In the genomic region with DNA sequence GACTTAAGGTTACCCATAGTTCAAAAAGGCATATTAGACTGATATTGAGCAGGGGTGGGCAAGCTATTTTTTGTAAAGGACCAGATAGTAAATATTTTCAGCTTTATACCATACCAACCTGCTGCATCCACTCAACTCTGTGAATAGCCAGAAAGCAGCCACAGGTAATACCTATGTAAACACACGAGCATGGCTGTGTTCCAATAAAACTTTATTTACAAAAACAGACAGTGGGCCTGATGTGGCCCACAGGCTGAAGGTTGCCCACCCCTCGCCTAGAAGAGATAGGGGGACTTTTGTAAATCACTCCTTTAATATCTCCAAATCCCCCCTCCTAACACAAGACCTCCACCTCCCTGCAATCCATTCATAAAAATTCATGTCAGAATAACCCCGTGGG, we compare ENCODE assay signal across 21 cellular contexts.
DNase-seq lines count a peak whose midpoint lies in the region; ATAC-seq, FAIRE-seq and TF ChIP-seq lines count a peak whose summit lies in the region.
"Had no signal": no experiment of that assay in that cellular context is flagged by ENCODE, and none has a peak within 500 bp of the region (broad histone marks: within the 10 kb centered on the region; RNA-seq: fewer than 3 reads in every experiment).

No MANE protein-coding gene starts in this region.

- CTCF ChIA-PET in HepG2 (lab: Yijun Ruan, JAX; ENCODE audit: low intra/inter-chr PET ratio, low total read pairs), result no interaction called here

- H3K9me3 Mint-ChIP-seq in endothelial cell (ENCODE audit: unreplicated experiment), result no peaks in the 10 kb centered on the region
- H3K9me3 Mint-ChIP-seq: CD8-positive, alpha-beta T cell had no signal

- H3K36me3 ChIP-seq in HepG2 (replicated peaks in 1 of 2; ENCODE audit: control insufficient read depth in 1 of 2, insufficient read depth in 2 of 2, low read length in 2 of 2) (peaks cover 37 to 58% of the 10 kb centered on the region in 2 experiments), right lobe of liver (peaks cover 0 to 5% (median 0%) of the 10 kb centered on the region in 4 donors)
- H3K36me3 ChIP-seq: MG63 had no signal

- TF ChIP-seq EP300 in HepG2 (IDR thresholded peaks at IDR 0.05; ENCODE audit: low read depth in 2 of 2, low read length in 2 of 2), result no peak
- no peak for TF ChIP-seq EP300 in HepG2 (CRISPR knock-in tag; IDR thresholded peaks at IDR 0.05; ENCODE audit: borderline replicate concordance)

- peak overlapping the region; percentile 37 for H3K4me3 Mint-ChIP-seq in endothelial cell (ENCODE audit: unreplicated experiment)
- H3K4me3 Mint-ChIP-seq: CD8-positive, alpha-beta T cell had no signal

- H3K9ac ChIP-seq in HepG2 (ENCODE audit: insufficient read depth, low read depth, low read length), result no peak overlapping the region

- in situ Hi-C loops in HepG2 (cut with HindIII; ENCODE audit: extremely low pct_ligation_motif_present, low pct_unique_long_range_greater_than_20kb), result no loop called here

- H3K4me1 ChIP-seq in HepG2 (ENCODE audit: insufficient read depth, low read length) (no peaks in the 10 kb centered on the region), right lobe of liver (no peaks in the 10 kb centered on the region)

- H3K9me3 ChIP-seq in HepG2 (ENCODE audit: low read length) (no peaks in the 10 kb centered on the region), right lobe of liver (no peaks in the 10 kb centered on the region)
- H3K9me3 ChIP-seq: MG63 had no signal

- 98% methylated on average over 3 of the region's 3 CpGs for WGBS in HepG2 (ENCODE audit: low lambda C conversion rate)
- WGBS in right lobe of liver (ENCODE audit: insufficient coverage, low coverage, low lambda C conversion rate, missing lambda C conversion rate), result 64% methylated on average over 2 of the region's 3 CpGs

- no peak for ATAC-seq in HepG2
- no peak for ATAC-seq in right lobe of liver
- no peak for ATAC-seq in HG02981 (IDR thresholded peaks at IDR 0.05; ENCODE audit: unreplicated experiment)
- ATAC-seq: CD8-positive, alpha-beta T cell; Right ventricle myocardium inferior had no signal

- TF ChIP-seq POLR2A in HepG2 (IDR thresholded peaks at IDR 0.05; ENCODE audit: insufficient read depth in 1 of 2, low read depth in 2 of 2, low read length in 2 of 2) (no peak), right lobe of liver (IDR thresholded peaks at IDR 0.05) (no peak)

- H4K20me1 ChIP-seq in HepG2 (ENCODE audit: insufficient read depth, low read length), result peaks cover 3% of the 10 kb centered on the region; the same call in 1 of the 2 replicates

- DNase-seq in HepG2 (ENCODE audit: low spot score) (no peak), right lobe of liver (no peak), endothelial cell (ENCODE audit: low spot score) (no peak), mesenteric fat pad (ENCODE audit: low spot score) (peak; percentile 6), iPS-NIHi7 (ENCODE audit: extremely low spot score) (no peak)
- DNase-seq in activated CD4-positive, CD25-positive, alpha-beta regulatory T cell (lab: John Stamatoyannopoulos, UW), result no peak
- DNase-seq: 8988T; AML-193; C1 segment of cervical spinal cord; CD8-positive, alpha-beta T cell; DND-41; GOT3; MG63; NCI-H1694 treated with DMSO at 0.1 percent for 48 hours; NCI-H2081 treated with DMSO at 0.1 percent for 48 hours; NCI-H446 treated with DMSO at 0.1 percent for 48 hours; NCI-H526 treated with DMSO at 0.1 percent for 48 hours; OCI-M1 had no signal

- no peak for TF ChIP-seq CTCF in HepG2 (CRISPR knock-in tag; IDR thresholded peaks at IDR 0.05)
- TF ChIP-seq CTCF in right lobe of liver (IDR thresholded peaks at IDR 0.05), result no peak
- TF ChIP-seq CTCF in endothelial cell (IDR thresholded peaks at IDR 0.05; ENCODE audit: unreplicated experiment), result no peak

- H3K4me2 ChIP-seq in HepG2 (ENCODE audit: low read depth, low read length), result no peak overlapping the region

- intact Hi-C loops in HepG2 (cut with micrococcal nuclease; ENCODE audit: unreplicated experiment), result no loop called here
- intact Hi-C loops in right lobe of liver (cut with DNase I), result no loop called here

- H3K4me1 Mint-ChIP-seq in endothelial cell (ENCODE audit: unreplicated experiment), result peaks cover 22% of the 10 kb centered on the region

- no peak overlapping the region for H3K27ac Mint-ChIP-seq in endothelial cell (ENCODE audit: unreplicated experiment)
- H3K27ac Mint-ChIP-seq: CD8-positive, alpha-beta T cell had no signal

- H3K27me3 ChIP-seq in HepG2 (ENCODE audit: control insufficient read depth in 1 of 2, insufficient read depth in 2 of 2, low read length in 2 of 2) (no peaks in the 10 kb centered on the region), right lobe of liver (no peaks in the 10 kb centered on the region)
- H3K27me3 ChIP-seq: MG63 had no signal

- no peak overlapping the region for H2AFZ ChIP-seq in HepG2 (ENCODE audit: low read length)

- BruUV-seq in HepG2 (replicated peaks; lab: Mats Ljungman, UMichigan), result no TSS peak

- H3K27me3 Mint-ChIP-seq in endothelial cell (ENCODE audit: unreplicated experiment), result peaks cover 10% of the 10 kb centered on the region

- FAIRE-seq in HepG2 (lab: Jason Lieb, UNC), result no peak
- FAIRE-seq: GM12892 had no signal

- H3K36me3 Mint-ChIP-seq in endothelial cell (ENCODE audit: low read depth, unreplicated experiment), result peaks cover 18% of the 10 kb centered on the region
- H3K36me3 Mint-ChIP-seq: CD8-positive, alpha-beta T cell had no signal

- no peak overlapping the region for H3K4me3 ChIP-seq in HepG2 (replicated peaks in 1 of 3; ENCODE audit: insufficient read depth in 1 of 3, low read depth in 2 of 3, low read length in 3 of 3)
- no peak overlapping the region for H3K4me3 ChIP-seq in right lobe of liver
- H3K4me3 ChIP-seq: MG63 had no signal

- no peaks in the 10 kb centered on the region for H3K79me2 ChIP-seq in HepG2 (ENCODE audit: insufficient read depth, low read length)

- no peak for TF ChIP-seq RAD21 in HepG2 (CRISPR knock-in tag; IDR thresholded peaks at IDR 0.05)

- POLR2A ChIA-PET in HepG2 (lab: Yijun Ruan, JAX), result no interaction called here

- H3K27ac ChIP-seq in HepG2 (ENCODE audit: extremely low read length, insufficient read depth, low read length), result no peak overlapping the region
- no peak overlapping the region for H3K27ac ChIP-seq in right lobe of liver

TF ChIP-seq in HepG2, 621 proteins besides CTCF, POLR2A, EP300 and RAD21:
- TF ChIP-seq NR2C2 (CRISPR knock-in tag; IDR thresholded peaks at IDR 0.05; ENCODE audit: borderline replicate concordance) (no peak), IRX3 (CRISPR knock-in tag; IDR thresholded peaks at IDR 0.05; ENCODE audit: borderline replicate concordance, low read depth) (no peak), ZBTB40 (IDR thresholded peaks at IDR 0.05) (peak; percentile 46; the same call in 1 of the 2 replicates), ZBTB40 (CRISPR knock-in tag; IDR thresholded peaks at IDR 0.05) (peak; percentile 98), ZFP37 (CRISPR knock-in tag; IDR thresholded peaks at IDR 0.05; ENCODE audit: borderline replicate concordance) (no peak)
